ENCODE assay signal across 1 cellular context in genomic region chr2:220221904-220222495, GRCh38.
TF ChIP-seq lines count a peak whose summit lies in the region.

No MANE protein-coding gene starts in this region.

TF ChIP-seq in GM23338, 12 proteins besides CTCF, POLR2A, EP300 and RAD21 (continued from another document):
- TF ChIP-seq ZNF462 (CRISPR knock-in tag; IDR thresholded peaks at IDR 0.05) = no peak
- no peak for TF ChIP-seq EZH2 (IDR thresholded peaks at IDR 0.05; ENCODE audit: low read depth, unreplicated experiment)
- no peak for TF ChIP-seq EZH2phosphoT487 (IDR thresholded peaks at IDR 0.05; ENCODE audit: unreplicated experiment)
- no peak for TF ChIP-seq JUNB (IDR thresholded peaks at IDR 0.05; ENCODE audit: unreplicated experiment)
